ENCODE assay signal across 25 cellular contexts in the genomic region with DNA sequence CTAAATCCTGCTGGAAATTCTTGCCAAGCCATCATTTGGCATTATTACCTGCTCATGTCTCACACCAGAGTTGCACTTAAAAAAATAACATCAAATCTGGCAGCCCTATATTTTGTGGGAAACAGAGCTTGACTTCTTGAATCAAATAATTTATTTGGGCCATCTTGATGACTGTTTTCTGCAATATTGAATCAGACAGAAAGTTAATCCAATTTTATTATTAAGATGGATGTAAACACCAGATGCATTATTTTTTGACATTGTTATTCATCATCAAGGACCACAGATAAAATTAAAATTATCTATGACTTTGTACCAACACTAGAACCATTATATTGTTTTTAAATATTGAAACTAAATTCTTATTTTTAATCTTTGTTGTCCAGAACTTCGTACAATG.
"Had no signal": no experiment of that assay in that cellular context is flagged by ENCODE, and none has a peak within 500 bp of the region (broad histone marks: within the 10 kb centered on the region; RNA-seq: fewer than 3 reads in every experiment).

No MANE protein-coding gene starts in this region.

- H3K36me3 ChIP-seq: neural progenitor cell, ovary, right lobe of liver, sigmoid colon, stomach, thoracic aorta, thyroid gland, tibial nerve, upper lobe of left lung, vagina had no signal

- H2AFZ ChIP-seq: neural progenitor cell, parathyroid adenoma had no signal

- H3K9me3 ChIP-seq: ovary, psoas muscle, right lobe of liver, sigmoid colon, stomach, thoracic aorta, thyroid gland, tibial nerve, upper lobe of left lung, vagina had no signal

- DNase-seq: naive thymus-derived CD4-positive, alpha-beta T cell; natural killer cell; occipital lobe; ovary; posterior cingulate gyrus; psoas muscle; right cardiac atrium; right lobe of liver; sigmoid colon; small intestine; stimulated activated CD4-positive, alpha-beta T cell treated with anti-CD3 and anti-CD28 coated beads, Interleukin-15, amount 100 ng/mL, for 24 hours; stimulated activated CD4-positive, alpha-beta T cell treated with anti-CD3 and anti-CD28 coated beads, Interleukin-2, amount 100 ng/mL, for 24 hours; stimulated activated CD4-positive, alpha-beta T cell treated with anti-CD3 and anti-CD28 coated beads, Interleukin-2, amount 100 ng/mL, for 48 hours; stimulated activated CD4-positive, alpha-beta T cell treated with anti-CD3 and anti-CD28 coated beads, Interleukin-4, amount 100 ng/mL, for 24 hours; stimulated activated naive B cell treated with anti-CD40 and anti-IgM and Interleukin-4, amounts not matched to agents 10 μg/mL and 1 μg/mL and 100 μg/mL, for 72 hours; stimulated activated naive CD4-positive, alpha-beta T cell treated with Interleukin-2 at 50 U/mL for 16 hours; stomach; thyroid gland; trophoblast cell; upper lobe of left lung had no signal

- H3K79me2 ChIP-seq: parathyroid adenoma had no signal

- H3K4me3 ChIP-seq: neural progenitor cell, ovary, psoas muscle, right lobe of liver, sigmoid colon, stomach, thoracic aorta, thyroid gland, tibial nerve, upper lobe of left lung, vagina had no signal

- H3K4me2 ChIP-seq: neural progenitor cell had no signal

- H3K27ac ChIP-seq: neural progenitor cell, ovary, parathyroid adenoma, psoas muscle, right lobe of liver, sigmoid colon, stomach, thoracic aorta, thyroid gland, tibial nerve, upper lobe of left lung, vagina had no signal

- FAIRE-seq: small intestine had no signal

- H3K4me1 ChIP-seq: neural progenitor cell, parathyroid adenoma, psoas muscle, right lobe of liver, sigmoid colon, stomach, thyroid gland, tibial nerve, upper lobe of left lung, vagina had no signal

- H3K9ac ChIP-seq: neural progenitor cell, parathyroid adenoma had no signal

- H3K27me3 ChIP-seq: neural progenitor cell, ovary, right lobe of liver, sigmoid colon, stomach, thyroid gland, tibial nerve, upper lobe of left lung, vagina had no signal
